23 cellular contexts compared by ENCODE assay signal in genomic region chr17:4576729-4577322, GRCh38. TPM values are rescaled to one million over a fixed set of nuclear protein-coding genes. Genes with fewer than 3 reads are reported as not detected.
A peak's percentile ranks its signal among the peaks of the same experiment; 100 is the strongest.
DNase-seq lines count a peak whose midpoint lies in the region; TF ChIP-seq lines count a peak whose summit lies in the region.
"Had no signal": no experiment of that assay in that cellular context is flagged by ENCODE, and none has a peak within 500 bp of the region (broad histone marks: within the 10 kb centered on the region; RNA-seq: fewer than 3 reads in every experiment).

No MANE protein-coding gene starts in this region.

- no peak for TF ChIP-seq EP300 in tibial nerve (IDR thresholded peaks at IDR 0.05)

- H3K79me2 ChIP-seq in hepatocyte (no peaks in the 10 kb centered on the region), neural progenitor cell (ENCODE audit: low read depth) (no peaks in the 10 kb centered on the region)

- peak overlapping the region; percentile 66 for H3K27ac Mint-ChIP-seq in neural progenitor cell
- H3K27ac Mint-ChIP-seq: activated B cell treated with CpG ODN at 0.5 μM for 24 hours; activated naive CD8-positive, alpha-beta T cell treated with anti-CD3 and anti-CD28 coated beads, Interleukin-2, amount 10 ng/mL, durations not matched to agents 7 days and 5 days; T-helper 1 cell treated with Interleukin-12 subunit alpha and Interleukin-12 subunit beta and Interleukin-4 antibody, amounts not matched to agents 30 μg/mL and 1 μg/mL, for 36 hours had no signal

- WGBS in hepatocyte (ENCODE audit: low lambda C conversion rate, missing lambda C conversion rate): 31% methylated on average over 10 of the region's 18 CpGs
- WGBS in tibial nerve, 2 donors: 37 to 47% methylated on average over 11 to 15 of the region's 18 CpGs

- H3K36me3 ChIP-seq in BLaER1 (no peaks in the 10 kb centered on the region), SJCRH30 (no peaks in the 10 kb centered on the region), hepatocyte (replicated peaks; ENCODE audit: insufficient read depth, low read depth) (no peaks in the 10 kb centered on the region), neural progenitor cell (no peaks in the 10 kb centered on the region), tibial nerve (no peaks in the 10 kb centered on the region)
- H3K36me3 ChIP-seq: breast epithelium, heart right ventricle had no signal

- H3K4me3 ChIP-seq in BLaER1: no peak overlapping the region
- 0 out of 2 replicates have a peak overlapping the region, but pooled peaks have one; percentile 9 for H3K4me3 ChIP-seq in SJCRH30
- no peak overlapping the region for H3K4me3 ChIP-seq in hepatocyte
- H3K4me3 ChIP-seq in neural progenitor cell: no peak overlapping the region
- no peak overlapping the region for H3K4me3 ChIP-seq in tibial nerve
- H3K4me3 ChIP-seq: breast epithelium, heart right ventricle had no signal

- H3K36me3 Mint-ChIP-seq in neural progenitor cell: no peaks in the 10 kb centered on the region
- H3K36me3 Mint-ChIP-seq: activated naive CD8-positive, alpha-beta T cell treated with anti-CD3 and anti-CD28 coated beads, Interleukin-2, amount 10 ng/mL, durations not matched to agents 7 days and 5 days; CD4-positive, alpha-beta memory T cell had no signal

- DNase-seq in SJCRH30 (peak; percentile 81 to 82), hepatocyte (ENCODE audit: low spot score) (peak; percentile 85), neural progenitor cell (ENCODE audit: low spot score) (peak; percentile 85), NCI-H1105 treated with DMSO at 0.1 percent for 48 hours (lab: John Stamatoyannopoulos, UW) (no peak), UCSD-AML1 (lab: John Stamatoyannopoulos, UW; ENCODE audit: unreplicated experiment) (no peak), tibial nerve (ENCODE audit: low spot score in 2 of 2) (no peak), NOMO-1 treated with DMSO at 0.1 percent for 48 hours (lab: John Stamatoyannopoulos, UW; ENCODE audit: unreplicated experiment) (no peak)
- DNase-seq: activated B cell treated with CpG ODN at 0.5 μM for 24 hours; activated naive CD8-positive, alpha-beta T cell treated with anti-CD3 and anti-CD28 coated beads, Interleukin-2, amount 10 ng/mL, durations not matched to agents 7 days and 5 days; CD4-positive, alpha-beta memory T cell; DMS53; heart right ventricle; NCI-H146; SHP77; stimulated activated CD4-positive, alpha-beta T cell treated with anti-CD3 and anti-CD28 coated beads, Interleukin-15, amount 100 ng/mL, for 24 hours; stimulated activated naive CD8-positive, alpha-beta T cell treated with anti-CD3 and anti-CD28 coated beads, Interleukin-15, Interleukin-2, amounts not matched to agents 100 U/mL and 50 U/mL, for 24 hours had no signal

- H3K9ac ChIP-seq in BLaER1 (peak overlapping the region; percentile 59), neural progenitor cell (no peak overlapping the region)

- peak overlapping the region; percentile 83 for H3K4me2 ChIP-seq in BLaER1
- peak overlapping the region; percentile 57 for H3K4me2 ChIP-seq in hepatocyte
- peak overlapping the region; percentile 37 for H3K4me2 ChIP-seq in neural progenitor cell

- no peak overlapping the region for H3K4me3 Mint-ChIP-seq in neural progenitor cell
- H3K4me3 Mint-ChIP-seq: activated B cell treated with CpG ODN at 0.5 μM for 24 hours; activated naive CD8-positive, alpha-beta T cell treated with anti-CD3 and anti-CD28 coated beads, Interleukin-2, amount 10 ng/mL, durations not matched to agents 7 days and 5 days; CD4-positive, alpha-beta memory T cell; T-helper 1 cell treated with Interleukin-12 subunit alpha and Interleukin-12 subunit beta and Interleukin-4 antibody, amounts not matched to agents 30 μg/mL and 1 μg/mL, for 36 hours had no signal

- TF ChIP-seq CTCF in hepatocyte (IDR thresholded peaks at IDR 0.05; ENCODE audit: poor library complexity): no peak
- TF ChIP-seq CTCF in neural progenitor cell (IDR thresholded peaks at IDR 0.05): no peak
- TF ChIP-seq CTCF in tibial nerve (IDR thresholded peaks at IDR 0.05): no peak

- H3K4me1 ChIP-seq in BLaER1 (peaks cover 22% of the 10 kb centered on the region), SJCRH30 (peaks cover 8% of the 10 kb centered on the region), hepatocyte (ENCODE audit: insufficient read depth) (peaks cover 23% of the 10 kb centered on the region), neural progenitor cell (peaks cover 23% of the 10 kb centered on the region), tibial nerve (no peaks in the 10 kb centered on the region)
- H3K4me1 ChIP-seq: breast epithelium had no signal

- H3K27ac ChIP-seq in BLaER1 (peak overlapping the region; percentile 74), SJCRH30 (peak overlapping the region; percentile 61), hepatocyte (peak overlapping the region; percentile 86), neural progenitor cell (peak overlapping the region; percentile 24), tibial nerve (no peak overlapping the region)
- H3K27ac ChIP-seq: breast epithelium had no signal

- H3K9me2 ChIP-seq in hepatocyte (replicated peaks; ENCODE audit: insufficient read depth): no peaks in the 10 kb centered on the region

- no peak for TF ChIP-seq POLR2A in tibial nerve (IDR thresholded peaks at IDR 0.05)

- H3K9me3 Mint-ChIP-seq in neural progenitor cell: no peaks in the 10 kb centered on the region
- H3K9me3 Mint-ChIP-seq: activated B cell treated with CpG ODN at 0.5 μM for 24 hours; activated naive CD8-positive, alpha-beta T cell treated with anti-CD3 and anti-CD28 coated beads, Interleukin-2, amount 10 ng/mL, durations not matched to agents 7 days and 5 days; CD4-positive, alpha-beta memory T cell; T-helper 1 cell treated with Interleukin-12 subunit alpha and Interleukin-12 subunit beta and Interleukin-4 antibody, amounts not matched to agents 30 μg/mL and 1 μg/mL, for 36 hours had no signal

- H3K27me3 ChIP-seq in BLaER1: no peaks in the 10 kb centered on the region
- H3K27me3 ChIP-seq in SJCRH30: no peaks in the 10 kb centered on the region
- no peaks in the 10 kb centered on the region for H3K27me3 ChIP-seq in hepatocyte
- no peaks in the 10 kb centered on the region for H3K27me3 ChIP-seq in neural progenitor cell
- H3K27me3 ChIP-seq in tibial nerve: peaks cover 0 to 24% of the 10 kb centered on the region in 2 donors

- H4K20me1 ChIP-seq in BLaER1: no peaks in the 10 kb centered on the region
- H4K20me1 ChIP-seq in hepatocyte (ENCODE audit: insufficient read depth, poor library complexity, severe bottlenecking): no peaks in the 10 kb centered on the region
- no peaks in the 10 kb centered on the region for H4K20me1 ChIP-seq in neural progenitor cell (ENCODE audit: low read depth)

- H3K27me3 Mint-ChIP-seq in neural progenitor cell (ENCODE audit: insufficient read depth, low read depth): peaks cover 10% of the 10 kb centered on the region

- peaks cover 30% of the 10 kb centered on the region for H3K4me1 Mint-ChIP-seq in neural progenitor cell

- H2AFZ ChIP-seq in hepatocyte: peak overlapping the region; percentile 26
- H2AFZ ChIP-seq in neural progenitor cell (replicated peaks): peak overlapping the region; percentile 60

- peaks cover 15% of the 10 kb centered on the region for H3F3A ChIP-seq in neural progenitor cell (ENCODE audit: low read depth)

- H3K9me3 ChIP-seq in BLaER1: no peaks in the 10 kb centered on the region
- H3K9me3 ChIP-seq in SJCRH30 (replicated peaks): no peaks in the 10 kb centered on the region
- H3K9me3 ChIP-seq in hepatocyte (ENCODE audit: low read depth): no peaks in the 10 kb centered on the region
- no peaks in the 10 kb centered on the region for H3K9me3 ChIP-seq in neural progenitor cell (ENCODE audit: low read depth)
- H3K9me3 ChIP-seq in tibial nerve: no peaks in the 10 kb centered on the region
- H3K9me3 ChIP-seq: breast epithelium, heart right ventricle had no signal

RNA-seq across cellular contexts. Expression of gene SMTNL2, which starts 7.5 kb away (rescaled TPM):
- total RNA-seq in SJCRH30 (2014; rRNA removed; shearing (Covaris generic)): 0.23 TPM in 1 of 2 replicates, not detected in the other
- total RNA-seq in hepatocyte (41.5 and 56.8 TPM in 2 replicates), neural progenitor cell (ENCODE audit: low replicate concordance) (3.0 and 5.2 TPM in 2 replicates), tibial nerve (1 to 10 TPM; 1.5 to 8.2 (median 4.4) TPM)
- polyA plus RNA-seq in hepatocyte: 106 TPM in 2 replicates
- total RNA-seq: activated B cell treated with CpG ODN at 0.5 μM for 24 hours; activated naive CD8-positive, alpha-beta T cell treated with anti-CD3 and anti-CD28 coated beads, Interleukin-2, amount 10 ng/mL, durations not matched to agents 7 days and 5 days; CD4-positive, alpha-beta memory T cell; HT-29; liver; pulmonary artery endothelial cell had no signal
- polyA plus RNA-seq: CD4-positive, alpha-beta memory T cell had no signal

RNA-seq across cellular contexts. Expression of gene GGT6, which starts 16.4 kb away (rescaled TPM):
- not detected in 2 replicates for total RNA-seq in SJCRH30 (2014; rRNA removed; shearing (Covaris generic))
- total RNA-seq in hepatocyte: 0.32 TPM in 1 of 2 replicates, not detected in the other
- polyA plus RNA-seq in hepatocyte: not detected in 2 replicates
- total RNA-seq in neural progenitor cell (ENCODE audit: low replicate concordance): not detected in 2 replicates
- total RNA-seq in tibial nerve: not detected
- total RNA-seq: activated B cell treated with CpG ODN at 0.5 μM for 24 hours; activated naive CD8-positive, alpha-beta T cell treated with anti-CD3 and anti-CD28 coated beads, Interleukin-2, amount 10 ng/mL, durations not matched to agents 7 days and 5 days; CD4-positive, alpha-beta memory T cell; H4; pulmonary artery endothelial cell had no signal
- polyA plus RNA-seq: CD4-positive, alpha-beta memory T cell had no signal

RNA-seq across cellular contexts. Expression of gene MYBBP1A, which starts 21.6 kb away (rescaled TPM):
- total RNA-seq in SJCRH30 (2014; rRNA removed; shearing (Covaris generic)): 37.0 and 40.3 TPM in 2 replicates
- total RNA-seq in hepatocyte (17.9 and 23.7 TPM in 2 replicates), neural progenitor cell (ENCODE audit: low replicate concordance) (17.4 and 44.6 TPM in 2 replicates), tibial nerve (100 to 1,000 TPM in 1 of 4 donors, 10 to 100 TPM in 3; 53.8 to 119 (median 54.4) TPM)
- 44.1 and 46.5 TPM in 2 replicates for polyA plus RNA-seq in hepatocyte

Comparison
In these comparisons a context has a peak if more than half of its experiments do, and no peak if none do; other contexts are left out.
1. H3K27ac ChIP-seq: peak in BLaER1 (single experiment), SJCRH30 (single experiment), hepatocyte (single experiment) and neural progenitor cell (single experiment); none in tibial nerve (0 of 4).
2. DNase-seq: peak in SJCRH30 (2 of 2), hepatocyte (single experiment) and neural progenitor cell (single experiment); none in NCI-H1105 treated with DMSO at 0.1 percent for 48 hours (single experiment), UCSD-AML1 (single experiment), tibial nerve (0 of 2) and NOMO-1 treated with DMSO at 0.1 percent for 48 hours (single experiment).
3. Peak in every context shown above with its lines, with median percentiles within 50 percentile points of each other: H3K4me2 ChIP-seq.